Comparison of ENCODE assay signal across 1 cellular context in the genomic region with DNA sequence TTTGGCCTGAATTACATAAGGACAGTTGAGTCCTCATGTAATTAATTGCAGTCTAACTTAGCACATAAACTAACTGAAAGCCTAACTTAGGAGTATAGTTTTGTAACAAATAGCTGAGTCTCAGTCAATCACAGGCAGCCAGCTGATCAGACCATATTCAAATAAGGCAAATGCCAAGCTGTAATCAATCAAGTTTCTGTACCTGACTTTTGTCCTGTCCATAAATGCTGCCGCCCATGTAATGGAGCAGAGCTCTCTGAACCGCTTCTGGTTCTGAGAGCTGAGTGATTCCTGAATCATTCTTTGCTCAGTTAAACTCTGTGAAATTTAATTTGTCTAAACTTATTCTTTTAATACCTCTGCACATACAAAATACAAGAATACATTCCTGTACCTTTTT.
TF ChIP-seq lines count a peak whose summit lies in the region.

No MANE protein-coding gene starts in this region.

TF ChIP-seq in liver, 16 proteins besides CTCF, POLR2A, EP300 and RAD21:
- TF ChIP-seq, protein P1, sequence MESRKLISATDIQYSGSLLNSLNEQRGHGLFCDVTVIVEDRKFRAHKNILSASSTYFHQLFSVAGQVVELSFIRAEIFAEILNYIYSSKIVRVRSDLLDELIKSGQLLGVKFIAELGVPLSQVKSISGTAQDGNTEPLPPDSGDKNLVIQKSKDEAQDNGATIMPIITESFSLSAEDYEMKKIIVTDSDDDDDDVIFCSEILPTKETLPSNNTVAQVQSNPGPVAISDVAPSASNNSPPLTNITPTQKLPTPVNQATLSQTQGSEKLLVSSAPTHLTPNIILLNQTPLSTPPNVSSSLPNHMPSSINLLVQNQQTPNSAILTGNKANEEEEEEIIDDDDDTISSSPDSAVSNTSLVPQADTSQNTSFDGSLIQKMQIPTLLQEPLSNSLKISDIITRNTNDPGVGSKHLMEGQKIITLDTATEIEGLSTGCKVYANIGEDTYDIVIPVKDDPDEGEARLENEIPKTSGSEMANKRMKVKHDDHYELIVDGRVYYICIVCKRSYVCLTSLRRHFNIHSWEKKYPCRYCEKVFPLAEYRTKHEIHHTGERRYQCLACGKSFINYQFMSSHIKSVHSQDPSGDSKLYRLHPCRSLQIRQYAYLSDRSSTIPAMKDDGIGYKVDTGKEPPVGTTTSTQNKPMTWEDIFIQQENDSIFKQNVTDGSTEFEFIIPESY (IDR thresholded peaks at IDR 0.05): no peak
- peak; percentile 63 for TF ChIP-seq TAF1 (conservative IDR thresholded peaks at IDR 0.05)
- TF ChIP-seq FOXA1 (IDR thresholded peaks at IDR 0.05): no peak
- no peak for TF ChIP-seq NR2F2 (IDR thresholded peaks at IDR 0.05)
- TF ChIP-seq RXRA (IDR thresholded peaks at IDR 0.05): peak in 1 of 2 donors; percentile 11
- no peak for TF ChIP-seq FOXA2 (IDR thresholded peaks at IDR 0.05)
- TF ChIP-seq HNF4G (IDR thresholded peaks at IDR 0.05): no peak
- TF ChIP-seq ATF3 (IDR thresholded peaks at IDR 0.05): no peak
- peak; percentile 31 for TF ChIP-seq YY1 (IDR thresholded peaks at IDR 0.05)
- no peak for TF ChIP-seq HNF4A (conservative IDR thresholded peaks at IDR 0.05)
- TF ChIP-seq, protein P2, sequence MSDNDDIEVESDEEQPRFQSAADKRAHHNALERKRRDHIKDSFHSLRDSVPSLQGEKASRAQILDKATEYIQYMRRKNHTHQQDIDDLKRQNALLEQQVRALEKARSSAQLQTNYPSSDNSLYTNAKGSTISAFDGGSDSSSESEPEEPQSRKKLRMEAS (IDR thresholded peaks at IDR 0.05): no peak
- TF ChIP-seq EGR1 (IDR thresholded peaks at IDR 0.05; ENCODE audit: low read depth in 2 of 2): no peak
- peak; percentile 29 for TF ChIP-seq SP1 (IDR thresholded peaks at IDR 0.05)
- TF ChIP-seq GABPA (IDR thresholded peaks at IDR 0.05 in 1 of 2, conservative IDR thresholded peaks at IDR 0.05 in 1 of 2): peak in 1 of 2 donors; percentile 5
- TF ChIP-seq JUND (IDR thresholded peaks at IDR 0.05): no peak
- TF ChIP-seq, protein P3, sequence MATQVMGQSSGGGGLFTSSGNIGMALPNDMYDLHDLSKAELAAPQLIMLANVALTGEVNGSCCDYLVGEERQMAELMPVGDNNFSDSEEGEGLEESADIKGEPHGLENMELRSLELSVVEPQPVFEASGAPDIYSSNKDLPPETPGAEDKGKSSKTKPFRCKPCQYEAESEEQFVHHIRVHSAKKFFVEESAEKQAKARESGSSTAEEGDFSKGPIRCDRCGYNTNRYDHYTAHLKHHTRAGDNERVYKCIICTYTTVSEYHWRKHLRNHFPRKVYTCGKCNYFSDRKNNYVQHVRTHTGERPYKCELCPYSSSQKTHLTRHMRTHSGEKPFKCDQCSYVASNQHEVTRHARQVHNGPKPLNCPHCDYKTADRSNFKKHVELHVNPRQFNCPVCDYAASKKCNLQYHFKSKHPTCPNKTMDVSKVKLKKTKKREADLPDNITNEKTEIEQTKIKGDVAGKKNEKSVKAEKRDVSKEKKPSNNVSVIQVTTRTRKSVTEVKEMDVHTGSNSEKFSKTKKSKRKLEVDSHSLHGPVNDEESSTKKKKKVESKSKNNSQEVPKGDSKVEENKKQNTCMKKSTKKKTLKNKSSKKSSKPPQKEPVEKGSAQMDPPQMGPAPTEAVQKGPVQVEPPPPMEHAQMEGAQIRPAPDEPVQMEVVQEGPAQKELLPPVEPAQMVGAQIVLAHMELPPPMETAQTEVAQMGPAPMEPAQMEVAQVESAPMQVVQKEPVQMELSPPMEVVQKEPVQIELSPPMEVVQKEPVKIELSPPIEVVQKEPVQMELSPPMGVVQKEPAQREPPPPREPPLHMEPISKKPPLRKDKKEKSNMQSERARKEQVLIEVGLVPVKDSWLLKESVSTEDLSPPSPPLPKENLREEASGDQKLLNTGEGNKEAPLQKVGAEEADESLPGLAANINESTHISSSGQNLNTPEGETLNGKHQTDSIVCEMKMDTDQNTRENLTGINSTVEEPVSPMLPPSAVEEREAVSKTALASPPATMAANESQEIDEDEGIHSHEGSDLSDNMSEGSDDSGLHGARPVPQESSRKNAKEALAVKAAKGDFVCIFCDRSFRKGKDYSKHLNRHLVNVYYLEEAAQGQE (IDR thresholded peaks at IDR 0.05): no peak
